In the genomic region with DNA sequence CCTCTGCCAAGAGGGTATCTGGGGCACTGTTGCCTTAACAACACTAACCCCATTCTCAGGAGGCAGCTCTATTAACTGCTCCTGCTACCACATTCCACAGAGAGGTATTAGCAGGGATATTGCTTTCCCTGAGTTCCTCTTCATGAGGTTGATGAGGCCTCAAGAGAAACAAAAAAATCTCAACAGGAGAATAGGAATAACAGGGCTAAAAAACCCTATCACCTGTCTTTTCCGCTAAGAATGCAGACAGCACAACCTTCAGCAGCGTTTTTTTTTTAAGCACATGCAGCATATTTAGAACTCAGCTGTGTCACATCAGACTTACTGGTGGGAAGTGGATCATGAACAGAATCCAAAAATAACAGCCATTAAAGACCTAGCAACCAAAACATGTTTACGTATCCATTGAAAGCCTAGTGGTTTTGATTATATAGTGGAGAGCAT, we compare ENCODE assay signal across 1 cellular context.
TF ChIP-seq lines count a peak whose summit lies in the region.

No MANE protein-coding gene starts in this region.

TF ChIP-seq in WTC11, 78 proteins besides CTCF, POLR2A, EP300 and RAD21 (continued from another document):
- TF ChIP-seq SP1 (CRISPR knock-in tag; conservative IDR thresholded peaks at IDR 0.05): no peak
